In genomic region chr10:129450391-129450790, GRCh38 we compare ENCODE assay signal across 34 cellular contexts.
"Had no signal": no experiment of that assay in that cellular context is flagged by ENCODE, and none has a peak within 500 bp of the region (broad histone marks: within the 10 kb centered on the region; RNA-seq: fewer than 3 reads in every experiment).

No MANE protein-coding gene starts in this region.

- DNase-seq: activated B cell treated with CpG ODN at 0.5 μM for 24 hours; activated CD4-positive, alpha-beta memory T cell treated with anti-CD3 and anti-CD28 coated beads for 36 hours; activated CD4-positive, alpha-beta T cell treated with anti-CD3 and anti-CD28 coated beads for 4 hours; activated CD4-positive, alpha-beta T cell treated with anti-CD3 and anti-CD28 coated beads, Interleukin-2, amount 10 ng/mL, durations not matched to agents 24 days and 14 days; activated CD4-positive, alpha-beta T cell treated with anti-CD3 and anti-CD28 coated beads, Interleukin-2, amount 50 U/mL, for 1 hour; activated CD4-positive, alpha-beta T cell treated with anti-CD3 and anti-CD28 coated beads, Interleukin-2, amount 50 U/mL, for 4 hours; activated CD4-positive, CD25-positive, alpha-beta regulatory T cell treated with anti-CD3 and anti-CD28 coated beads, Interleukin-2, amount 50 U/mL, for 72 hours; activated CD8-positive, alpha-beta memory T cell treated with anti-CD3 and anti-CD28 coated beads, Interleukin-2, amount 10 ng/mL, durations not matched to agents 7 days and 5 days; activated CD8-positive, alpha-beta memory T cell treated with anti-CD3 and anti-CD28 coated beads, Interleukin-2, amount 50 U/mL, for 48 hours; activated CD8-positive, alpha-beta T cell treated with anti-CD3 and anti-CD28 coated beads for 36 hours; activated effector memory CD4-positive, alpha-beta T cell treated with Interleukin-2 at 50 U/mL for 16 hours; activated gamma-delta T cell; activated naive CD4-positive, alpha-beta T cell treated with anti-CD3 and anti-CD28 coated beads, Interleukin-2, amount 10 ng/mL, durations not matched to agents 7 days and 5 days; activated naive CD4-positive, alpha-beta T cell treated with Interleukin-2 at 50 U/mL for 16 hours; activated naive CD8-positive, alpha-beta T cell treated with anti-CD3 and anti-CD28 coated beads, Interleukin-2, amount 10 ng/mL, durations not matched to agents 7 days and 5 days; activated naive CD8-positive, alpha-beta T cell treated with anti-CD3 and anti-CD28 coated beads, Interleukin-2, amount 50 U/mL, for 24 hours; activated T-cell treated with anti-CD3 and anti-CD28 coated beads, Interleukin-2, amount 50 U/mL, for 24 hours; activated T-cell treated with anti-CD3 and anti-CD28 coated beads, Interleukin-2, amount 50 U/mL, for 48 hours; amygdala; anterior cingulate cortex; caudate nucleus; cerebellar nuclear complex; T-cell; T-helper 2 cell; T-helper 9 cell had no signal

- H3K27me3 ChIP-seq: ascending aorta, cardiac muscle cell had no signal

- H3K4me1 Mint-ChIP-seq: activated B cell treated with CpG ODN at 0.5 μM for 24 hours; activated CD4-positive, alpha-beta T cell treated with anti-CD3 and anti-CD28 coated beads, Interleukin-2, amount 10 ng/mL, durations not matched to agents 24 days and 14 days; activated CD8-positive, alpha-beta memory T cell treated with anti-CD3 and anti-CD28 coated beads, Interleukin-2, amount 10 ng/mL, durations not matched to agents 7 days and 5 days; activated naive CD4-positive, alpha-beta T cell treated with anti-CD3 and anti-CD28 coated beads, Interleukin-2, amount 10 ng/mL, durations not matched to agents 7 days and 5 days; activated naive CD4-positive, alpha-beta T cell treated with anti-CD3 and anti-CD28 coated beads, Interleukin-2, amount 50 U/mL, for 24 hours; activated naive CD8-positive, alpha-beta T cell treated with anti-CD3 and anti-CD28 coated beads, Interleukin-2, amount 10 ng/mL, durations not matched to agents 7 days and 5 days; activated naive CD8-positive, alpha-beta T cell treated with anti-CD3 and anti-CD28 coated beads, Interleukin-2, amount 50 U/mL, for 24 hours; central memory CD8-positive, alpha-beta T cell; T-cell had no signal

- H3K27ac Mint-ChIP-seq: activated B cell treated with CpG ODN at 0.5 μM for 24 hours; activated CD4-positive, alpha-beta memory T cell treated with anti-CD3 and anti-CD28 coated beads for 36 hours; activated CD4-positive, alpha-beta T cell treated with anti-CD3 and anti-CD28 coated beads, Interleukin-2, amount 10 ng/mL, durations not matched to agents 24 days and 14 days; activated CD8-positive, alpha-beta memory T cell treated with anti-CD3 and anti-CD28 coated beads, Interleukin-2, amount 10 ng/mL, durations not matched to agents 7 days and 5 days; activated CD8-positive, alpha-beta T cell treated with anti-CD3 and anti-CD28 coated beads for 36 hours; activated naive CD4-positive, alpha-beta T cell treated with anti-CD3 and anti-CD28 coated beads, Interleukin-2, amount 10 ng/mL, durations not matched to agents 7 days and 5 days; activated naive CD4-positive, alpha-beta T cell treated with anti-CD3 and anti-CD28 coated beads, Interleukin-2, amount 50 U/mL, for 24 hours; activated naive CD8-positive, alpha-beta T cell; activated naive CD8-positive, alpha-beta T cell treated with anti-CD3 and anti-CD28 coated beads, Interleukin-2, amount 10 ng/mL, durations not matched to agents 7 days and 5 days; activated naive CD8-positive, alpha-beta T cell treated with anti-CD3 and anti-CD28 coated beads, Interleukin-2, amount 50 U/mL, for 24 hours; activated T-cell treated with anti-CD3 and anti-CD28 coated beads, Interleukin-2, amount 50 U/mL, for 24 hours; activated T-helper 2 cell treated with anti-CD3 and anti-CD28 coated beads, Interferon-gamma antibody, Interleukin-2, Interleukin-4, amounts not matched to agents 10 μg/mL and 5 μg/mL and 100 μg/mL, durations not matched to agents 14 hours and 24 hours and 36 hours; brain; T-cell; T-helper 2 cell treated with Interferon-gamma antibody and Interleukin-4, amounts not matched to agents 5 μg/mL and 100 μg/mL, for 36 hours had no signal

- H3K36me3 ChIP-seq: ascending aorta, cardiac muscle cell had no signal

- H3K9me3 Mint-ChIP-seq: activated CD4-positive, alpha-beta memory T cell treated with anti-CD3 and anti-CD28 coated beads for 36 hours; activated CD4-positive, alpha-beta T cell treated with anti-CD3 and anti-CD28 coated beads, Interleukin-2, amount 10 ng/mL, durations not matched to agents 24 days and 14 days; activated CD8-positive, alpha-beta T cell treated with anti-CD3 and anti-CD28 coated beads for 36 hours; activated naive CD4-positive, alpha-beta T cell treated with anti-CD3 and anti-CD28 coated beads, Interleukin-2, amount 10 ng/mL, durations not matched to agents 7 days and 5 days; activated naive CD4-positive, alpha-beta T cell treated with anti-CD3 and anti-CD28 coated beads, Interleukin-2, amount 50 U/mL, for 24 hours; activated naive CD8-positive, alpha-beta T cell treated with anti-CD3 and anti-CD28 coated beads, Interleukin-2, amount 10 ng/mL, durations not matched to agents 7 days and 5 days; activated T-cell treated with anti-CD3 and anti-CD28 coated beads, Interleukin-2, amount 50 U/mL, for 24 hours; activated T-helper 2 cell treated with anti-CD3 and anti-CD28 coated beads, Interferon-gamma antibody, Interleukin-2, Interleukin-4, amounts not matched to agents 10 μg/mL and 5 μg/mL and 100 μg/mL, durations not matched to agents 14 hours and 24 hours and 36 hours; central memory CD8-positive, alpha-beta T cell; T-helper 2 cell treated with Interferon-gamma antibody and Interleukin-4, amounts not matched to agents 5 μg/mL and 100 μg/mL, for 36 hours had no signal

- ATAC-seq: activated CD8-positive, alpha-beta memory T cell treated with anti-CD3 and anti-CD28 coated beads, Interleukin-2, amount 10 ng/mL, durations not matched to agents 7 days and 5 days; activated CD8-positive, alpha-beta T cell treated with anti-CD3 and anti-CD28 coated beads for 36 hours; activated naive CD8-positive, alpha-beta T cell treated with anti-CD3 and anti-CD28 coated beads, Interleukin-2, amount 50 U/mL, for 24 hours; T-cell had no signal

- H3K27ac ChIP-seq: ascending aorta, cardiac muscle cell, VCaP had no signal

- H3K36me3 Mint-ChIP-seq: activated CD4-positive, alpha-beta memory T cell treated with anti-CD3 and anti-CD28 coated beads for 36 hours; activated CD8-positive, alpha-beta memory T cell treated with anti-CD3 and anti-CD28 coated beads, Interleukin-2, amount 10 ng/mL, durations not matched to agents 7 days and 5 days; activated naive CD4-positive, alpha-beta T cell treated with anti-CD3 and anti-CD28 coated beads, Interleukin-2, amount 10 ng/mL, durations not matched to agents 7 days and 5 days; activated naive CD4-positive, alpha-beta T cell treated with anti-CD3 and anti-CD28 coated beads, Interleukin-2, amount 50 U/mL, for 24 hours; activated naive CD8-positive, alpha-beta T cell; activated naive CD8-positive, alpha-beta T cell treated with anti-CD3 and anti-CD28 coated beads, Interleukin-2, amount 10 ng/mL, durations not matched to agents 7 days and 5 days; brain; T-cell had no signal

- H3K4me3 Mint-ChIP-seq: activated B cell treated with CpG ODN at 0.5 μM for 24 hours; activated CD4-positive, alpha-beta memory T cell treated with anti-CD3 and anti-CD28 coated beads for 36 hours; activated CD4-positive, alpha-beta T cell treated with anti-CD3 and anti-CD28 coated beads, Interleukin-2, amount 10 ng/mL, durations not matched to agents 24 days and 14 days; activated CD8-positive, alpha-beta memory T cell treated with anti-CD3 and anti-CD28 coated beads, Interleukin-2, amount 10 ng/mL, durations not matched to agents 7 days and 5 days; activated CD8-positive, alpha-beta T cell treated with anti-CD3 and anti-CD28 coated beads for 36 hours; activated naive CD4-positive, alpha-beta T cell treated with anti-CD3 and anti-CD28 coated beads, Interleukin-2, amount 10 ng/mL, durations not matched to agents 7 days and 5 days; activated naive CD4-positive, alpha-beta T cell treated with anti-CD3 and anti-CD28 coated beads, Interleukin-2, amount 50 U/mL, for 24 hours; activated naive CD8-positive, alpha-beta T cell; activated naive CD8-positive, alpha-beta T cell treated with anti-CD3 and anti-CD28 coated beads, Interleukin-2, amount 10 ng/mL, durations not matched to agents 7 days and 5 days; activated naive CD8-positive, alpha-beta T cell treated with anti-CD3 and anti-CD28 coated beads, Interleukin-2, amount 50 U/mL, for 24 hours; activated T-cell treated with anti-CD3 and anti-CD28 coated beads, Interleukin-2, amount 50 U/mL, for 24 hours; brain; central memory CD8-positive, alpha-beta T cell; T-cell; T-helper 2 cell treated with Interferon-gamma antibody and Interleukin-4, amounts not matched to agents 5 μg/mL and 100 μg/mL, for 36 hours had no signal

- H3K9me3 ChIP-seq: ascending aorta had no signal

- H3K4me1 ChIP-seq: ascending aorta had no signal

- H3K4me3 ChIP-seq: ascending aorta, cardiac muscle cell had no signal
